10 cellular contexts compared by ENCODE assay signal in genomic region chr12:104672501-104673265, GRCh38.
A peak's percentile ranks its signal among the peaks of the same experiment; 100 is the strongest.
DNase-seq lines count a peak whose midpoint lies in the region; ATAC-seq, FAIRE-seq and TF ChIP-seq lines count a peak whose summit lies in the region.
"Had no signal": no experiment of that assay in that cellular context is flagged by ENCODE, and none has a peak within 500 bp of the region (broad histone marks: within the 10 kb centered on the region; RNA-seq: fewer than 3 reads in every experiment).

No MANE protein-coding gene starts in this region.

- peak overlapping the region; percentile 69 for H3K4me3 Mint-ChIP-seq in activated T-helper 17 cell treated with anti-CD3 and anti-CD28 coated beads, Interleukin-2, amount 50 U/mL, for 72 hours
- H3K4me3 Mint-ChIP-seq in stimulated activated naive CD8-positive, alpha-beta T cell treated with anti-CD3 and anti-CD28 coated beads, Interleukin-15, Interleukin-2, amounts not matched to agents 100 ng/mL and 50 ng/mL, for 24 hours = no peak overlapping the region

- FAIRE-seq in H54 (lab: Jason Lieb, UNC) = peak; percentile 95

- H3K9me3 Mint-ChIP-seq in activated T-helper 17 cell treated with anti-CD3 and anti-CD28 coated beads, Interleukin-2, amount 50 U/mL, for 72 hours = no peaks in the 10 kb centered on the region
- H3K9me3 Mint-ChIP-seq in stimulated activated naive CD8-positive, alpha-beta T cell treated with anti-CD3 and anti-CD28 coated beads, Interleukin-15, Interleukin-2, amounts not matched to agents 100 ng/mL and 50 ng/mL, for 24 hours = no peaks in the 10 kb centered on the region
- H3K9me3 Mint-ChIP-seq: type B pancreatic cell had no signal

- no peak for TF ChIP-seq CTCF in MM.1S (IDR thresholded peaks at IDR 0.05; ENCODE audit: low read length)

- no peaks in the 10 kb centered on the region for H3K27me3 ChIP-seq in MM.1S (replicated peaks; ENCODE audit: insufficient read depth, low read length)

- no peak for TF ChIP-seq POLR2A in H54 (IDR thresholded peaks at IDR 0.05; ENCODE audit: low read depth, low read length)

- H3F3A ChIP-seq in MM.1S (ENCODE audit: insufficient read depth, low read length) = no peaks in the 10 kb centered on the region

- no peak overlapping the region for H3K27ac ChIP-seq in MM.1S (ENCODE audit: low read length)

- H2AFZ ChIP-seq in MM.1S (ENCODE audit: low read length) = no peak overlapping the region

- H3K79me2 ChIP-seq in MM.1S (ENCODE audit: low read length) = peaks cover 16% of the 10 kb centered on the region; the same call in 1 of the 2 replicates

- peak overlapping the region; percentile 91 for H3K27ac Mint-ChIP-seq in activated T-helper 17 cell treated with anti-CD3 and anti-CD28 coated beads, Interleukin-2, amount 50 U/mL, for 72 hours
- peak overlapping the region; percentile 96 for H3K27ac Mint-ChIP-seq in stimulated activated naive CD8-positive, alpha-beta T cell treated with anti-CD3 and anti-CD28 coated beads, Interleukin-15, Interleukin-2, amounts not matched to agents 100 ng/mL and 50 ng/mL, for 24 hours

- H3K4me1 ChIP-seq in MM.1S (ENCODE audit: low read length) = peaks cover 19% of the 10 kb centered on the region

- peak; percentile 65 for DNase-seq in H54 (ENCODE audit: insufficient read length, low spot score)
- DNase-seq in cardiac septum (ENCODE audit: low spot score) = peak; percentile 85
- no peak for DNase-seq in MM.1S
- DNase-seq in germinal center (ENCODE audit: low spot score) = no peak
- DNase-seq in cerebellar nuclear complex (lab: John Stamatoyannopoulos, UW) = no peak
- DNase-seq: NCI-H187 treated with DMSO at 0.1 percent for 48 hours had no signal

- no peaks in the 10 kb centered on the region for H3K36me3 ChIP-seq in MM.1S (replicated peaks; ENCODE audit: insufficient read depth, low read length)

- peaks cover 50% of the 10 kb centered on the region for H3K4me1 Mint-ChIP-seq in activated T-helper 17 cell treated with anti-CD3 and anti-CD28 coated beads, Interleukin-2, amount 50 U/mL, for 72 hours
- peaks cover 73% of the 10 kb centered on the region for H3K4me1 Mint-ChIP-seq in stimulated activated naive CD8-positive, alpha-beta T cell treated with anti-CD3 and anti-CD28 coated beads, Interleukin-15, Interleukin-2, amounts not matched to agents 100 ng/mL and 50 ng/mL, for 24 hours (ENCODE audit: low read depth)

- no peaks in the 10 kb centered on the region for H3K9me2 ChIP-seq in MM.1S (replicated peaks; ENCODE audit: insufficient read depth, low read length)

- H3K4me3 ChIP-seq in MM.1S (ENCODE audit: low read length) = no peak overlapping the region

- no peaks in the 10 kb centered on the region for H3K27me3 Mint-ChIP-seq in activated T-helper 17 cell treated with anti-CD3 and anti-CD28 coated beads, Interleukin-2, amount 50 U/mL, for 72 hours
- no peaks in the 10 kb centered on the region for H3K27me3 Mint-ChIP-seq in stimulated activated naive CD8-positive, alpha-beta T cell treated with anti-CD3 and anti-CD28 coated beads, Interleukin-15, Interleukin-2, amounts not matched to agents 100 ng/mL and 50 ng/mL, for 24 hours
- H3K27me3 Mint-ChIP-seq: type B pancreatic cell had no signal

- no peaks in the 10 kb centered on the region for H4K20me1 ChIP-seq in MM.1S (ENCODE audit: insufficient read depth, low read length)

- H3K4me2 ChIP-seq in MM.1S (ENCODE audit: low read depth, low read length) = no peak overlapping the region

- no peak for ATAC-seq in activated T-helper 17 cell treated with anti-CD3 and anti-CD28 coated beads, Interleukin-2, amount 50 U/mL, for 72 hours (replicated peaks)
- ATAC-seq in HG02973 (IDR thresholded peaks at IDR 0.05; ENCODE audit: unreplicated experiment) = no peak

- H3K9me3 ChIP-seq in MM.1S (replicated peaks; ENCODE audit: insufficient read depth, low read length) = no peaks in the 10 kb centered on the region

- no peak overlapping the region for H3K9ac ChIP-seq in MM.1S (ENCODE audit: low read length)

- intact Hi-C loops in cardiac septum (cut with DNase I) = loop anchor here (2.0 to 10.0 kb wide), 3 partner anchors 202 to 288 kb away; partner anchors contain the start of gene CHST11

- H3K36me3 Mint-ChIP-seq in activated T-helper 17 cell treated with anti-CD3 and anti-CD28 coated beads, Interleukin-2, amount 50 U/mL, for 72 hours (ENCODE audit: low read depth) = peaks cover 6% of the 10 kb centered on the region
- H3K36me3 Mint-ChIP-seq in stimulated activated naive CD8-positive, alpha-beta T cell treated with anti-CD3 and anti-CD28 coated beads, Interleukin-15, Interleukin-2, amounts not matched to agents 100 ng/mL and 50 ng/mL, for 24 hours (ENCODE audit: low read depth) = no peaks in the 10 kb centered on the region
- H3K36me3 Mint-ChIP-seq: type B pancreatic cell had no signal

Comparison
In these comparisons a context has a peak if more than half of its experiments do, and no peak if none do; other contexts are left out.
1. DNase-seq: peak in H54 (single experiment) and cardiac septum (single experiment); none in MM.1S (single experiment), germinal center (single experiment) and cerebellar nuclear complex (0 of 2).